20 cellular contexts compared by ENCODE assay signal in the genomic region with DNA sequence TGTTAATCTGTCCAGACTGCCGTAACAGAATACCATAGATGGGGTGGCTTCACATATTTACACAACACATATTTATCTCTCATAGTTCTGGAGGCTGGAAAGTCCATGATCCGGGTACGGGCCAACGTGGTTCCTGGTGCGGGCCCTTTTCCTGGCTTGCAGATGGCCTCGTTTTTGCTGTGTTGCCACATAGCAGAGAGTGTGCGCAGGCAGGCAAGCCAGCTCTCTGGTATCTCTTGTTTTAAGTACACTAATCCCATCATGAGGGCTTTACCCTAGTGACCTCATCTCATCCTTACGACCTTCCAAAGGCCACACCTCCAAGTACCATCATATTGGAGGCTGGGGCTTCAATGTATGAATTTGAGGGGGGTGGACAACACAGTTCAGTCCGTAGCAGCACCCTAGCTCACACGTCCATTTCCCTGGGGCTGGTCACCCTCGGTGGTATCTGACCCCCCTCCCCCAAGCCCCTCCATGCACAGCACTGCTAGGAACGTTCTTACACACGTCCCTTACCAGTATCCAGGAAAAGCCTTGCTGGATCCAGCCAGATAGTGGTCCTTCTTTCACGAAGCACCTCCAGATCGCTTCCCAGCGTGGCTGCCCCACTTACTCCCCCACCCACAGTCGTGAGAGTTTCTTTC. TPM values are rescaled to one million over a fixed set of nuclear protein-coding genes. Genes with fewer than 3 reads are reported as not detected.
A peak's percentile ranks its signal among the peaks of the same experiment; 100 is the strongest.
DNase-seq lines count a peak whose midpoint lies in the region; ATAC-seq and TF ChIP-seq lines count a peak whose summit lies in the region.
"Had no signal": no experiment of that assay in that cellular context is flagged by ENCODE, and none has a peak within 500 bp of the region (broad histone marks: within the 10 kb centered on the region; RNA-seq: fewer than 3 reads in every experiment).

No MANE protein-coding gene starts in this region.

- H3K27ac ChIP-seq in sigmoid colon: no peak overlapping the region
- H3K27ac ChIP-seq: brain microvascular endothelial cell, stomach, tibial artery had no signal

- intact Hi-C loops in sigmoid colon (cut with DNase I): no loop called here

- H3K36me3 ChIP-seq in sigmoid colon: no peaks in the 10 kb centered on the region
- H3K36me3 ChIP-seq: brain microvascular endothelial cell, stomach, tibial artery had no signal

- no peaks in the 10 kb centered on the region for H3K9me3 ChIP-seq in sigmoid colon
- H3K9me3 ChIP-seq: stomach, tibial artery had no signal

- no peaks in the 10 kb centered on the region for H3K4me1 ChIP-seq in sigmoid colon
- H3K4me1 ChIP-seq: tibial artery had no signal

- peak; percentile 96 for DNase-seq in NCI-H82 (lab: John Stamatoyannopoulos, UW)
- DNase-seq in left lobe of liver (ENCODE audit: low spot score): peak; percentile 70
- peak; percentile 20 for DNase-seq in sigmoid colon
- DNase-seq in central memory CD4-positive, alpha-beta T cell: no peak
- DNase-seq: activated CD4-positive, alpha-beta T cell treated with anti-CD3 and anti-CD28 coated beads for 36 hours; brain microvascular endothelial cell; cortex of kidney; HFFc6; KBM-7; kidney glomerular epithelial cell; mesenchymal stem cell; naive B cell; NCI-H1436 treated with DMSO at 0.1 percent for 48 hours; NCI-H2107; NCI-H510A treated with DMSO at 0.1 percent for 48 hours; stomach; tibial artery had no signal

- H3K4me3 ChIP-seq in sigmoid colon: no peak overlapping the region
- H3K4me3 ChIP-seq: stomach, tibial artery had no signal

- no peak for TF ChIP-seq CTCF in sigmoid colon (IDR thresholded peaks at IDR 0.05)

- no peak for TF ChIP-seq POLR2A in sigmoid colon (IDR thresholded peaks at IDR 0.05)

- ATAC-seq in esophagus mucosa (peak; percentile 29), left lobe of liver (peak; percentile 96), HG02798 (IDR thresholded peaks at IDR 0.05; ENCODE audit: poor library complexity, unreplicated experiment) (no peak), HG02970 (IDR thresholded peaks at IDR 0.05; ENCODE audit: low FRiP score, unreplicated experiment) (no peak)
- ATAC-seq: activated CD4-positive, alpha-beta T cell treated with anti-CD3 and anti-CD28 coated beads for 36 hours had no signal

- WGBS in sigmoid colon, 2 donors: 88 to 89% methylated on average over 17 of the region's 17 CpGs

- no peak for TF ChIP-seq EP300 in sigmoid colon (IDR thresholded peaks at IDR 0.05)

- no peaks in the 10 kb centered on the region for H3K27me3 ChIP-seq in sigmoid colon
- H3K27me3 ChIP-seq: brain microvascular endothelial cell, stomach, tibial artery had no signal

RNA-seq across cellular contexts. Expression of gene CUX1, which starts 21.5 kb away (rescaled TPM):
- 53.3 TPM for total RNA-seq in esophagus mucosa
- total RNA-seq in left lobe of liver: 42.0 TPM
- total RNA-seq in sigmoid colon: 100 to 1,000 TPM in 2 of 4 donors, 10 to 100 TPM in 2; 47.4 to 127 (median 79.0) TPM
- 10 to 100 TPM; 46.7 to 49.9 (median 47.2) TPM for polyA plus RNA-seq in sigmoid colon

Comparison
In these comparisons a context has a peak if more than half of its experiments do, and no peak if none do; other contexts are left out.
1. ATAC-seq: peak in esophagus mucosa (single experiment) and left lobe of liver (single experiment); none in HG02798 (single experiment) and HG02970 (single experiment).